Comparison of ENCODE assay signal across 18 cellular contexts in genomic region chr2:25247792-25248512, GRCh38.
DNase-seq lines count a peak whose midpoint lies in the region; ATAC-seq and TF ChIP-seq lines count a peak whose summit lies in the region.
"Had no signal": no experiment of that assay in that cellular context is flagged by ENCODE, and none has a peak within 500 bp of the region (broad histone marks: within the 10 kb centered on the region; RNA-seq: fewer than 3 reads in every experiment).

No MANE protein-coding gene starts in this region.

- ATAC-seq in stimulated activated naive CD8-positive, alpha-beta T cell treated with anti-CD3 and anti-CD28 coated beads, Interleukin-15, Interleukin-2, amounts not matched to agents 100 U/mL and 50 U/mL, for 24 hours = no peak
- no peak for ATAC-seq in activated T-helper 17 cell treated with anti-CD3 and anti-CD28 coated beads, Interleukin-2, amount 50 U/mL, for 72 hours (replicated peaks)
- ATAC-seq: Panc1 had no signal

- H3K27me3 Mint-ChIP-seq in stimulated activated naive CD8-positive, alpha-beta T cell treated with anti-CD3 and anti-CD28 coated beads, Interleukin-15, Interleukin-2, amounts not matched to agents 100 ng/mL and 50 ng/mL, for 24 hours = no peaks in the 10 kb centered on the region
- no peaks in the 10 kb centered on the region for H3K27me3 Mint-ChIP-seq in activated T-helper 17 cell treated with anti-CD3 and anti-CD28 coated beads, Interleukin-2, amount 50 U/mL, for 72 hours
- H3K27me3 Mint-ChIP-seq in neural crest cell (ENCODE audit: low read depth) = no peaks in the 10 kb centered on the region
- H3K27me3 Mint-ChIP-seq: B cell; CD4-positive, CD25-positive, alpha-beta regulatory T cell had no signal

- DNase-seq in stimulated activated naive CD8-positive, alpha-beta T cell treated with anti-CD3 and anti-CD28 coated beads, Interleukin-15, Interleukin-2, amounts not matched to agents 100 U/mL and 50 U/mL, for 24 hours = no peak
- DNase-seq in neural crest cell (ENCODE audit: low read depth, low spot score) (no peak), NCI-H187 (lab: John Stamatoyannopoulos, UW) (no peak), NCI-H1092 (lab: John Stamatoyannopoulos, UW) (no peak), occipital lobe (lab: John Stamatoyannopoulos, UW) (no peak)
- DNase-seq: CD4-positive, CD25-positive, alpha-beta regulatory T cell; EL; IMR-90; Karpas-422; MM.1S; NCI-H1105 treated with DMSO at 0.1 percent for 48 hours; NCI-H1694 treated with DMSO at 0.1 percent for 48 hours; NCI-H226; NCI-H524 treated with DMSO at 0.1 percent for 48 hours had no signal

- H3K27ac Mint-ChIP-seq in stimulated activated naive CD8-positive, alpha-beta T cell treated with anti-CD3 and anti-CD28 coated beads, Interleukin-15, Interleukin-2, amounts not matched to agents 100 ng/mL and 50 ng/mL, for 24 hours = peak overlapping the region; percentile 26
- peak overlapping the region; percentile 51 for H3K27ac Mint-ChIP-seq in activated T-helper 17 cell treated with anti-CD3 and anti-CD28 coated beads, Interleukin-2, amount 50 U/mL, for 72 hours
- H3K27ac Mint-ChIP-seq in neural crest cell (ENCODE audit: unreplicated experiment) = no peak overlapping the region
- H3K27ac Mint-ChIP-seq: B cell had no signal

- no peak for TF ChIP-seq CTCF in neural crest cell (conservative IDR thresholded peaks at IDR 0.05)

- no peak overlapping the region for H3K4me3 Mint-ChIP-seq in stimulated activated naive CD8-positive, alpha-beta T cell treated with anti-CD3 and anti-CD28 coated beads, Interleukin-15, Interleukin-2, amounts not matched to agents 100 ng/mL and 50 ng/mL, for 24 hours
- no peak overlapping the region for H3K4me3 Mint-ChIP-seq in activated T-helper 17 cell treated with anti-CD3 and anti-CD28 coated beads, Interleukin-2, amount 50 U/mL, for 72 hours
- H3K4me3 Mint-ChIP-seq in neural crest cell = peak overlapping the region; percentile 67
- H3K4me3 Mint-ChIP-seq: B cell had no signal

- no peaks in the 10 kb centered on the region for H3K9me3 Mint-ChIP-seq in stimulated activated naive CD8-positive, alpha-beta T cell treated with anti-CD3 and anti-CD28 coated beads, Interleukin-15, Interleukin-2, amounts not matched to agents 100 ng/mL and 50 ng/mL, for 24 hours
- H3K9me3 Mint-ChIP-seq in activated T-helper 17 cell treated with anti-CD3 and anti-CD28 coated beads, Interleukin-2, amount 50 U/mL, for 72 hours = no peaks in the 10 kb centered on the region
- H3K9me3 Mint-ChIP-seq in neural crest cell = no peaks in the 10 kb centered on the region
- H3K9me3 Mint-ChIP-seq: CD4-positive, CD25-positive, alpha-beta regulatory T cell had no signal

- peaks cover 48% of the 10 kb centered on the region for H3K36me3 Mint-ChIP-seq in stimulated activated naive CD8-positive, alpha-beta T cell treated with anti-CD3 and anti-CD28 coated beads, Interleukin-15, Interleukin-2, amounts not matched to agents 100 ng/mL and 50 ng/mL, for 24 hours (ENCODE audit: low read depth)
- H3K36me3 Mint-ChIP-seq in activated T-helper 17 cell treated with anti-CD3 and anti-CD28 coated beads, Interleukin-2, amount 50 U/mL, for 72 hours (ENCODE audit: low read depth) = peaks cover 79% of the 10 kb centered on the region
- H3K36me3 Mint-ChIP-seq in neural crest cell (ENCODE audit: low read depth) = peaks cover 6% of the 10 kb centered on the region

- H3K4me1 Mint-ChIP-seq in stimulated activated naive CD8-positive, alpha-beta T cell treated with anti-CD3 and anti-CD28 coated beads, Interleukin-15, Interleukin-2, amounts not matched to agents 100 ng/mL and 50 ng/mL, for 24 hours (ENCODE audit: low read depth) = peaks cover 27% of the 10 kb centered on the region
- peaks cover 12% of the 10 kb centered on the region for H3K4me1 Mint-ChIP-seq in activated T-helper 17 cell treated with anti-CD3 and anti-CD28 coated beads, Interleukin-2, amount 50 U/mL, for 72 hours
- peaks cover 32% of the 10 kb centered on the region for H3K4me1 Mint-ChIP-seq in neural crest cell
